ENCODE assay signal across 1 cellular context in genomic region chr7:983182-984071, GRCh38.
TF ChIP-seq lines count a peak whose summit lies in the region.

No MANE protein-coding gene starts in this region.

TF ChIP-seq in HepG2, 621 proteins besides CTCF, POLR2A, EP300 and RAD21 (continued from another document and continues in another):
- TF ChIP-seq BRCA1 (CRISPR knock-in tag; IDR thresholded peaks at IDR 0.05), result no peak
- peak; percentile 81 for TF ChIP-seq ZBTB7A (CRISPR knock-in tag; IDR thresholded peaks at IDR 0.05)
- TF ChIP-seq ZNF451 (CRISPR knock-in tag; IDR thresholded peaks at IDR 0.05), result 0 out of 2 replicates have a peak, but pooled peaks have one; percentile 29
- TF ChIP-seq ZNF205 (CRISPR knock-in tag; IDR thresholded peaks at IDR 0.05), result peak; percentile 66; the same call in 1 of the 2 replicates
- TF ChIP-seq NBN (conservative IDR thresholded peaks at IDR 0.05), result no peak
- no peak; the same call in 1 of the 2 replicates for TF ChIP-seq MAZ (IDR thresholded peaks at IDR 0.05; ENCODE audit: borderline replicate concordance, low read depth, low read length)
- TF ChIP-seq MAZ (CRISPR knock-in tag; IDR thresholded peaks at IDR 0.05; ENCODE audit: low read depth), result peak; percentile 82
- no peak for TF ChIP-seq ZSCAN30 (CRISPR knock-in tag; IDR thresholded peaks at IDR 0.05)
- peak; percentile 83 for TF ChIP-seq MYC (CRISPR knock-in tag; IDR thresholded peaks at IDR 0.05; ENCODE audit: borderline replicate concordance)
- TF ChIP-seq NFYC (CRISPR knock-in tag; IDR thresholded peaks at IDR 0.05), result peak; percentile 27; the same call in 1 of the 2 replicates
- peak; percentile 64; the same call in 1 of the 2 replicates for TF ChIP-seq ZSCAN21 (CRISPR knock-in tag; IDR thresholded peaks at IDR 0.05; ENCODE audit: borderline replicate concordance)
- peak; percentile 50; the same call in 1 of the 2 replicates for TF ChIP-seq KDM4B (CRISPR knock-in tag; IDR thresholded peaks at IDR 0.05)
- TF ChIP-seq, protein P1, sequence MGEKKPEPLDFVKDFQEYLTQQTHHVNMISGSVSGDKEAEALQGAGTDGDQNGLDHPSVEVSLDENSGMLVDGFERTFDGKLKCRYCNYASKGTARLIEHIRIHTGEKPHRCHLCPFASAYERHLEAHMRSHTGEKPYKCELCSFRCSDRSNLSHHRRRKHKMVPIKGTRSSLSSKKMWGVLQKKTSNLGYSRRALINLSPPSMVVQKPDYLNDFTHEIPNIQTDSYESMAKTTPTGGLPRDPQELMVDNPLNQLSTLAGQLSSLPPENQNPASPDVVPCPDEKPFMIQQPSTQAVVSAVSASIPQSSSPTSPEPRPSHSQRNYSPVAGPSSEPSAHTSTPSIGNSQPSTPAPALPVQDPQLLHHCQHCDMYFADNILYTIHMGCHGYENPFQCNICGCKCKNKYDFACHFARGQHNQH (CRISPR knock-in tag; IDR thresholded peaks at IDR 0.05), result peak; percentile 57; the same call in 1 of the 2 replicates
- no peak for TF ChIP-seq SOX13 (IDR thresholded peaks at IDR 0.05)
- no peak for TF ChIP-seq SOX13 (CRISPR knock-in tag; conservative IDR thresholded peaks at IDR 0.05 in 1 of 2, IDR thresholded peaks at IDR 0.05 in 1 of 2)
- TF ChIP-seq ZNF800 (CRISPR knock-in tag; IDR thresholded peaks at IDR 0.05), result 0 out of 2 replicates have a peak, but pooled peaks have one; percentile 27
- peak; percentile 73 for TF ChIP-seq POLR2AphosphoS5 (IDR thresholded peaks at IDR 0.05; ENCODE audit: low read depth, low read length)
- TF ChIP-seq, protein P2, sequence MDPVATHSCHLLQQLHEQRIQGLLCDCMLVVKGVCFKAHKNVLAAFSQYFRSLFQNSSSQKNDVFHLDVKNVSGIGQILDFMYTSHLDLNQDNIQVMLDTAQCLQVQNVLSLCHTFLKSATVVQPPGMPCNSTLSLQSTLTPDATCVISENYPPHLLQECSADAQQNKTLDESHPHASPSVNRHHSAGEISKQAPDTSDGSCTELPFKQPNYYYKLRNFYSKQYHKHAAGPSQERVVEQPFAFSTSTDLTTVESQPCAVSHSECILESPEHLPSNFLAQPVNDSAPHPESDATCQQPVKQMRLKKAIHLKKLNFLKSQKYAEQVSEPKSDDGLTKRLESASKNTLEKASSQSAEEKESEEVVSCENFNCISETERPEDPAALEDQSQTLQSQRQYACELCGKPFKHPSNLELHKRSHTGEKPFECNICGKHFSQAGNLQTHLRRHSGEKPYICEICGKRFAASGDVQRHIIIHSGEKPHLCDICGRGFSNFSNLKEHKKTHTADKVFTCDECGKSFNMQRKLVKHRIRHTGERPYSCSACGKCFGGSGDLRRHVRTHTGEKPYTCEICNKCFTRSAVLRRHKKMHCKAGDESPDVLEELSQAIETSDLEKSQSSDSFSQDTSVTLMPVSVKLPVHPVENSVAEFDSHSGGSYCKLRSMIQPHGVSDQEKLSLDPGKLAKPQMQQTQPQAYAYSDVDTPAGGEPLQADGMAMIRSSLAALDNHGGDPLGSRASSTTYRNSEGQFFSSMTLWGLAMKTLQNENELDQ (CRISPR knock-in tag; IDR thresholded peaks at IDR 0.05; ENCODE audit: borderline replicate concordance), result no peak
- 0 out of 2 replicates have a peak, but pooled peaks have one; percentile 49 for TF ChIP-seq HOXD1 (CRISPR knock-in tag; IDR thresholded peaks at IDR 0.05)
- TF ChIP-seq ZNF333 (CRISPR knock-in tag; IDR thresholded peaks at IDR 0.05; ENCODE audit: borderline replicate concordance), result 0 out of 2 replicates have a peak, but pooled peaks have one; percentile 13
- TF ChIP-seq KLF16 (CRISPR knock-in tag; IDR thresholded peaks at IDR 0.05), result peak in 1 of 2 experiments; percentile 83; a peak in 2 of 4 replicates
- TF ChIP-seq STAG1 (CRISPR knock-in tag; IDR thresholded peaks at IDR 0.05), result peak; percentile 20; the same call in 1 of the 2 replicates
- TF ChIP-seq MAF1 (CRISPR knock-in tag; IDR thresholded peaks at IDR 0.05; ENCODE audit: borderline replicate concordance), result no peak
- TF ChIP-seq ETV6 (CRISPR knock-in tag; conservative IDR thresholded peaks at IDR 0.05), result peak; percentile 75; the same call in 1 of the 2 replicates
- TF ChIP-seq ZNF607 (CRISPR knock-in tag; IDR thresholded peaks at IDR 0.05; ENCODE audit: borderline replicate concordance), result peak; percentile 86
- TF ChIP-seq SAP130 (CRISPR knock-in tag; IDR thresholded peaks at IDR 0.05; ENCODE audit: low read depth), result peak; percentile 28; the same call in 1 of the 2 replicates
- TF ChIP-seq KMT2B (CRISPR knock-in tag; IDR thresholded peaks at IDR 0.05), result peak; percentile 58; the same call in 1 of the 2 replicates
- TF ChIP-seq ZSCAN25 (CRISPR knock-in tag; IDR thresholded peaks at IDR 0.05), result peak; percentile 16; the same call in 1 of the 2 replicates
- TF ChIP-seq NFIB (CRISPR knock-in tag; IDR thresholded peaks at IDR 0.05; ENCODE audit: borderline replicate concordance), result no peak
- peak; percentile 28; the same call in 1 of the 2 replicates for TF ChIP-seq ZBTB25 (CRISPR knock-in tag; IDR thresholded peaks at IDR 0.05)
- peak; percentile 17 for TF ChIP-seq ISL2 (CRISPR knock-in tag; IDR thresholded peaks at IDR 0.05)
- peak; percentile 50 to 63; a peak in 3 of 4 replicates for TF ChIP-seq HMGXB4 (CRISPR knock-in tag; IDR thresholded peaks at IDR 0.05; ENCODE audit: borderline replicate concordance in 1 of 2, low read depth in 1 of 2)
- 0 out of 2 replicates have a peak, but pooled peaks have one; percentile 45 for TF ChIP-seq ZSCAN29 (CRISPR knock-in tag; conservative IDR thresholded peaks at IDR 0.05)
- no peak for TF ChIP-seq SP1 (IDR thresholded peaks at IDR 0.05)
- peak; percentile 22; the same call in 1 of the 2 replicates for TF ChIP-seq SP1 (CRISPR knock-in tag; IDR thresholded peaks at IDR 0.05)
- TF ChIP-seq MXD4 (CRISPR knock-in tag; IDR thresholded peaks at IDR 0.05), result peak; percentile 57; the same call in 1 of the 2 replicates
- no peak for TF ChIP-seq TCF12 (IDR thresholded peaks at IDR 0.05)
- TF ChIP-seq TCF12 (CRISPR knock-in tag; IDR thresholded peaks at IDR 0.05), result peak; percentile 39; the same call in 1 of the 2 replicates
- TF ChIP-seq KLF13 (CRISPR knock-in tag; IDR thresholded peaks at IDR 0.05), result peak; percentile 43; the same call in 1 of the 2 replicates
- TF ChIP-seq SAFB2 (CRISPR knock-in tag; IDR thresholded peaks at IDR 0.05; ENCODE audit: borderline replicate concordance, low read depth), result 0 out of 2 replicates have a peak, but pooled peaks have one; percentile 13
- TF ChIP-seq FOXO1 (CRISPR knock-in tag; IDR thresholded peaks at IDR 0.05), result peak; percentile 44; the same call in 1 of the 2 replicates
- TF ChIP-seq ZNF33B (CRISPR knock-in tag; IDR thresholded peaks at IDR 0.05), result 0 out of 2 replicates have a peak, but pooled peaks have one; percentile 26
- peak; percentile 48 for TF ChIP-seq MED8 (CRISPR knock-in tag; IDR thresholded peaks at IDR 0.05; ENCODE audit: insufficient replicate concordance)
- 0 out of 2 replicates have a peak, but pooled peaks have one; percentile 19 for TF ChIP-seq ZNF619 (CRISPR knock-in tag; IDR thresholded peaks at IDR 0.05)
- peak; percentile 99 for TF ChIP-seq ZNF629 (CRISPR knock-in tag; conservative IDR thresholded peaks at IDR 0.05)
- no peak for TF ChIP-seq RFX1 (IDR thresholded peaks at IDR 0.05)
- TF ChIP-seq PCBP1 (IDR thresholded peaks at IDR 0.05; ENCODE audit: borderline replicate concordance, low read depth, low read length), result peak; percentile 18; the same call in 1 of the 2 replicates
- TF ChIP-seq, protein P3, sequence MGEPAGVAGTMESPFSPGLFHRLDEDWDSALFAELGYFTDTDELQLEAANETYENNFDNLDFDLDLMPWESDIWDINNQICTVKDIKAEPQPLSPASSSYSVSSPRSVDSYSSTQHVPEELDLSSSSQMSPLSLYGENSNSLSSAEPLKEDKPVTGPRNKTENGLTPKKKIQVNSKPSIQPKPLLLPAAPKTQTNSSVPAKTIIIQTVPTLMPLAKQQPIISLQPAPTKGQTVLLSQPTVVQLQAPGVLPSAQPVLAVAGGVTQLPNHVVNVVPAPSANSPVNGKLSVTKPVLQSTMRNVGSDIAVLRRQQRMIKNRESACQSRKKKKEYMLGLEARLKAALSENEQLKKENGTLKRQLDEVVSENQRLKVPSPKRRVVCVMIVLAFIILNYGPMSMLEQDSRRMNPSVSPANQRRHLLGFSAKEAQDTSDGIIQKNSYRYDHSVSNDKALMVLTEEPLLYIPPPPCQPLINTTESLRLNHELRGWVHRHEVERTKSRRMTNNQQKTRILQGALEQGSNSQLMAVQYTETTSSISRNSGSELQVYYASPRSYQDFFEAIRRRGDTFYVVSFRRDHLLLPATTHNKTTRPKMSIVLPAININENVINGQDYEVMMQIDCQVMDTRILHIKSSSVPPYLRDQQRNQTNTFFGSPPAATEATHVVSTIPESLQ (CRISPR knock-in tag; conservative IDR thresholded peaks at IDR 0.05), result no peak
- TF ChIP-seq ATF2 (CRISPR knock-in tag; IDR thresholded peaks at IDR 0.05), result peak; percentile 29; the same call in 1 of the 2 replicates
- peak; percentile 48 for TF ChIP-seq SALL2 (CRISPR knock-in tag; IDR thresholded peaks at IDR 0.05)
- TF ChIP-seq, protein P4, sequence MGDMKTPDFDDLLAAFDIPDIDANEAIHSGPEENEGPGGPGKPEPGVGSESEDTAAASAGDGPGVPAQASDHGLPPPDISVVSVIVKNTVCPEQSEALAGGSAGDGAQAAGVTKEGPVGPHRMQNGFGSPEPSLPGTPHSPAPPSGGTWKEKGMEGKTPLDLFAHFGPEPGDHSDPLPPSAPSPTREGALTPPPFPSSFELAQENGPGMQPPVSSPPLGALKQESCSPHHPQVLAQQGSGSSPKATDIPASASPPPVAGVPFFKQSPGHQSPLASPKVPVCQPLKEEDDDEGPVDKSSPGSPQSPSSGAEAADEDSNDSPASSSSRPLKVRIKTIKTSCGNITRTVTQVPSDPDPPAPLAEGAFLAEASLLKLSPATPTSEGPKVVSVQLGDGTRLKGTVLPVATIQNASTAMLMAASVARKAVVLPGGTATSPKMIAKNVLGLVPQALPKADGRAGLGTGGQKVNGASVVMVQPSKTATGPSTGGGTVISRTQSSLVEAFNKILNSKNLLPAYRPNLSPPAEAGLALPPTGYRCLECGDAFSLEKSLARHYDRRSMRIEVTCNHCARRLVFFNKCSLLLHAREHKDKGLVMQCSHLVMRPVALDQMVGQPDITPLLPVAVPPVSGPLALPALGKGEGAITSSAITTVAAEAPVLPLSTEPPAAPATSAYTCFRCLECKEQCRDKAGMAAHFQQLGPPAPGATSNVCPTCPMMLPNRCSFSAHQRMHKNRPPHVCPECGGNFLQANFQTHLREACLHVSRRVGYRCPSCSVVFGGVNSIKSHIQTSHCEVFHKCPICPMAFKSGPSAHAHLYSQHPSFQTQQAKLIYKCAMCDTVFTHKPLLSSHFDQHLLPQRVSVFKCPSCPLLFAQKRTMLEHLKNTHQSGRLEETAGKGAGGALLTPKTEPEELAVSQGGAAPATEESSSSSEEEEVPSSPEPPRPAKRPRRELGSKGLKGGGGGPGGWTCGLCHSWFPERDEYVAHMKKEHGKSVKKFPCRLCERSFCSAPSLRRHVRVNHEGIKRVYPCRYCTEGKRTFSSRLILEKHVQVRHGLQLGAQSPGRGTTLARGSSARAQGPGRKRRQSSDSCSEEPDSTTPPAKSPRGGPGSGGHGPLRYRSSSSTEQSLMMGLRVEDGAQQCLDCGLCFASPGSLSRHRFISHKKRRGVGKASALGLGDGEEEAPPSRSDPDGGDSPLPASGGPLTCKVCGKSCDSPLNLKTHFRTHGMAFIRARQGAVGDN (CRISPR knock-in tag; IDR thresholded peaks at IDR 0.05), result peak; percentile 85
- 0 out of 2 replicates have a peak, but pooled peaks have one; percentile 1 for TF ChIP-seq ZNF232 (CRISPR knock-in tag; IDR thresholded peaks at IDR 0.05; ENCODE audit: borderline replicate concordance)
- TF ChIP-seq FOXK1 (CRISPR knock-in tag; IDR thresholded peaks at IDR 0.05; ENCODE audit: borderline replicate concordance, low read depth), result no peak
- peak; percentile 84 for TF ChIP-seq KDM2A (CRISPR knock-in tag; IDR thresholded peaks at IDR 0.05; ENCODE audit: borderline replicate concordance, low read depth)
